7 cellular contexts compared by ENCODE assay signal in the genomic region with DNA sequence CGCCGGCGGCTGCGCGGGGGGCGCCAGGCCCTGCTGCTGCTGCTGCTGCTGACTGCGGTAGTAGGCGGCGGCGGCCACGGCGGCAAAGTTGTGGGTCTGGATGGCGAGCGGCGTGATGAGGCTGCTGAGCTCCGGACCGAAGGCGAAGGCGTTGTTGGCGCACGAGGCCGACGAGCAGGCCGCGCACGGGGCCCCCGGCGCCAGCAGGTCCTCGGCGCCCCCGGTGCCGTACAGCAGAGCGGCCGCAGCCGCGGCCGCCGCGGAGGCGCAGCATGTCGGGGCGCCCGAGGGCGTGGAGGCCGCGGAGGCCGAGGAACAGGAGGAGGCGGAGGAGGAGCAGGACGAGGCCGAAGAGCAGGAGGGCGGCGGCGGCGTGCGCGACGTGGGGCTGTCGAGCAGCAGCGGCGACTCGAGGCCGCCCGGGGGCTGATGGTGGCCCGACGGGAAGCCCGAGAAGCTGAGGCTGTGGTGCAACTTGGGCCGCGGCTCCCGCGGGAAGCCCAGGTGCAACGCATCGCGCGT. TPM values are rescaled to one million over a fixed set of nuclear protein-coding genes. Genes with fewer than 3 reads are reported as not detected.
A peak's percentile ranks its signal among the peaks of the same experiment; 100 is the strongest.
DNase-seq lines count a peak whose midpoint lies in the region; ATAC-seq and TF ChIP-seq lines count a peak whose summit lies in the region.

No MANE protein-coding gene starts in this region.

- H3K9me3 Mint-ChIP-seq in osteocyte (ENCODE audit: unreplicated experiment): no peaks in the 10 kb centered on the region

- DNase-seq in activated CD4-positive, alpha-beta T cell treated with anti-CD3 and anti-CD28 coated beads, Interleukin-2, amount 50 U/mL, for 1 hour: peak; percentile 46
- DNase-seq in osteocyte (ENCODE audit: extremely low spot score, unreplicated experiment): no peak
- DNase-seq in DMS79 treated with DMSO at 0.1 percent for 48 hours (lab: John Stamatoyannopoulos, UW): no peak

- peak overlapping the region; percentile 94 for H3K4me3 ChIP-seq in HUES64 (ENCODE audit: low read length)
- peak overlapping the region; percentile 97 to 99 for H3K4me3 ChIP-seq in esophagus (ENCODE audit: low read depth in 1 of 2, low read length in 2 of 2)

- H3K4me3 Mint-ChIP-seq in osteocyte (ENCODE audit: unreplicated experiment): peak overlapping the region; percentile 97

- no peaks in the 10 kb centered on the region for H3K27me3 Mint-ChIP-seq in osteocyte (ENCODE audit: unreplicated experiment)

- H3K27me3 ChIP-seq in HUES64 (ENCODE audit: insufficient read depth, low read length) (no peaks in the 10 kb centered on the region), esophagus (ENCODE audit: control insufficient read depth in 1 of 2, insufficient read depth in 2 of 2, low read length in 2 of 2) (no peaks in the 10 kb centered on the region)

- no peak for TF ChIP-seq CTCF in osteocyte (IDR thresholded peaks at IDR 0.05)

- WGBS in HUES64: 2% methylated on average over 74 of the region's 74 CpGs
- 0 to 1% methylated on average over 53 to 74 of the region's 74 CpGs for WGBS in esophagus, 2 donors

- H3K4me1 ChIP-seq in HUES64 (ENCODE audit: insufficient read depth, low read length) (peaks cover 39% of the 10 kb centered on the region), esophagus (ENCODE audit: control insufficient read depth in 2 of 2, insufficient read depth in 2 of 2, low read length in 1 of 2) (peaks cover 0 to 6% of the 10 kb centered on the region in 2 donors)

- H3K36me3 ChIP-seq in HUES64 (ENCODE audit: insufficient read depth, low read length): peaks cover 30% of the 10 kb centered on the region
- peaks cover 9 to 16% of the 10 kb centered on the region in 2 donors for H3K36me3 ChIP-seq in esophagus (ENCODE audit: control insufficient read depth in 2 of 2, insufficient read depth in 2 of 2, low read length in 1 of 2)

- H3K36me3 Mint-ChIP-seq in osteocyte (ENCODE audit: unreplicated experiment): peaks cover 21% of the 10 kb centered on the region

- no peaks in the 10 kb centered on the region for H3K9me3 ChIP-seq in HUES64 (ENCODE audit: insufficient read depth, low read depth, low read length)
- no peaks in the 10 kb centered on the region for H3K9me3 ChIP-seq in esophagus (ENCODE audit: control insufficient read depth in 2 of 2, insufficient read depth in 1 of 2, low read depth in 1 of 2, low read length in 1 of 2)

- peak overlapping the region; percentile 99 for H3K9ac ChIP-seq in HUES64 (ENCODE audit: low read depth, low read length)

- no peak overlapping the region for H3K27ac Mint-ChIP-seq in osteocyte (ENCODE audit: unreplicated experiment)

- H3K4me1 Mint-ChIP-seq in osteocyte (ENCODE audit: unreplicated experiment): peaks cover 56% of the 10 kb centered on the region

- H3K27ac ChIP-seq in HUES64 (ENCODE audit: low read depth, low read length): peak overlapping the region; percentile 98; the same call in 1 of the 2 replicates
- peak overlapping the region; percentile 99 for H3K27ac ChIP-seq in esophagus (ENCODE audit: low read depth in 2 of 2, low read length in 1 of 2)

- no peak for ATAC-seq in GM18519 (IDR thresholded peaks at IDR 0.05; ENCODE audit: low FRiP score, unreplicated experiment)
- no peak for ATAC-seq in GM18861 (IDR thresholded peaks at IDR 0.05; ENCODE audit: unreplicated experiment)

RNA-seq across cellular contexts. Expression of a gene that starts 1.8 kb away (rescaled TPM):
- 62.2 TPM for polyA plus RNA-seq in HUES64 (2013, experiment 1 of 2)
- 60.5 TPM for polyA plus RNA-seq in HUES64 (2013, experiment 2 of 2)
- polyA plus RNA-seq in esophagus: 10 to 100 TPM; 48.1 to 64.2 TPM
- 87.9 and 88.0 TPM in 2 replicates for total RNA-seq in osteocyte
